ENCODE assay signal across 8 cellular contexts in the genomic region with DNA sequence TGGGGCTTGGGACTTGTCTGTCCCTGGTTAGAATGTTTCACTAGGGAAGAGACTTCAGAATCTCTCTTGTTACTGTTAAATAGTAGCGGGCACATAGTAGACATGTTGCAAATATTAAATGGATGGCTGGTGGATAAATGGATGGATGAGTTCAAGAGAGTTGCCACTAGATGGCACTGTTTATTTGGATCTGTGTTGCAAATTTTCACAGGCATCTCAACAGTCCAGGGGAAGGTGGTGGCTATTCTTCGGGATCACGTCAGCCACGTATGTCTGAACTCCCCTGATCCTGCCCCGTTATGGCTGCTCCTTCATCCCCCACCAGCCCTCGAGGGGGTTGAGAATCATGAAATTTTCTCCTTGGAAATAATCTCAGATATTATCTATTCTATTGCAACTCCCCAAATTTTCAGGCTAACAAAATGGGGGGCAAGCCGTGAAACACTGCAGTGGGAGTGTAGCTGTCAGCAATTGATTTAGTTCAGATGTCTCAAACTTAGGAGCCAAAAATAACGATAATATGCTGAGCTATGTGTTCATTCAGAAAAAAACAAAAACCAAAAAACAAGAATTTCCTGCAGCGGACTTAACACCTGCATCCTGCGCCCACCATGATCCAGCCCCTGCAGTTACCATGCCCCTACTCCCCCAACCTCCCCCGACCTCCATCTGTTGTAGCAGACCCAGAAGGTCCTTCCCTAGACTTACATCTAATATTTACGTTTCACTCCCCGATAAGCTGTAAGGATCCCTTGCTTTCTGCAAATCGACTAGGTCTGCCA.
DNase-seq lines count a peak whose midpoint lies in the region; ATAC-seq and TF ChIP-seq lines count a peak whose summit lies in the region.

No MANE protein-coding gene starts in this region.

- DNase-seq in DMS53 (lab: John Stamatoyannopoulos, UW) (peak; percentile 91), NCI-H2196 (lab: John Stamatoyannopoulos, UW; ENCODE audit: unreplicated experiment) (peak; percentile 79), fibroblast of peridontal ligament (ENCODE audit: extremely low read depth) (peak; percentile 89), nephron progenitor cell (peak; percentile 41), T-helper 9 cell (no peak)

- H3K36me3 Mint-ChIP-seq in nephron progenitor cell (ENCODE audit: low read depth), result no peaks in the 10 kb centered on the region

- peak; percentile 39; the same call in 1 of the 2 replicates for TF ChIP-seq CTCF in WI38 (IDR thresholded peaks at IDR 0.05; ENCODE audit: low read depth, low read length)
- peak; percentile 76 for TF ChIP-seq CTCF in nephron progenitor cell (IDR thresholded peaks at IDR 0.05)

- no peak overlapping the region for H3K4me3 Mint-ChIP-seq in nephron progenitor cell

- 0 out of 2 replicates have a peak overlapping the region, but pooled peaks have one; percentile 28 for H3K4me3 ChIP-seq in WI38 (ENCODE audit: low read depth, low read length)

- H3K9me3 Mint-ChIP-seq in nephron progenitor cell, result no peaks in the 10 kb centered on the region

- ATAC-seq in GM19324 (IDR thresholded peaks at IDR 0.05; ENCODE audit: low FRiP score, unreplicated experiment) (peak; percentile 69), HG03175 (IDR thresholded peaks at IDR 0.05; ENCODE audit: unreplicated experiment) (peak; percentile 89)

- H3K27ac Mint-ChIP-seq in nephron progenitor cell, result peak overlapping the region; percentile 34

- peaks cover 28% of the 10 kb centered on the region for H3K4me1 Mint-ChIP-seq in nephron progenitor cell

- H3K27me3 Mint-ChIP-seq in nephron progenitor cell (ENCODE audit: low read depth, poor library complexity), result no peaks in the 10 kb centered on the region
